ENCODE assay signal across 14 cellular contexts in the genomic region with DNA sequence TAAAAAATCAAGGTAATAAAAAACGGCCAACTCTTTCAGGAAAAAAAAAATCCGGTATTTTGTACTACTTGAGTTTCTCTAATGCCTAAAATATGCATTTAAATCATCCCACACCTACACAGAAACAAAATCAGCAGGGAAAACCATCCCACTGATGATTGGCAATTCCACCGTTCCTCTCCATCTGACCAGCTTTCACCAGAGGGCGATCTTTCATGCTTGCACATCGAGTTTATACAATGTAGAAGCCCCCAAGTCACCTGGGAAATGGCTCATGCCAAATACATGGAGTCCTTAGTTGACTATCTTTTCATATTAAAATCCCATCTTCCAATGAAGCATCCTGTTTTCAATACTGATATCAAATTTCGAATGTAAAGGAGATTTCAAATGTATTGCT.
A peak's percentile ranks its signal among the peaks of the same experiment; 100 is the strongest.
DNase-seq lines count a peak whose midpoint lies in the region; ATAC-seq and TF ChIP-seq lines count a peak whose summit lies in the region.
"Had no signal": no experiment of that assay in that cellular context is flagged by ENCODE, and none has a peak within 500 bp of the region (broad histone marks: within the 10 kb centered on the region; RNA-seq: fewer than 3 reads in every experiment).

No MANE protein-coding gene starts in this region.

- intact Hi-C loops in left cardiac atrium (cut with DNase I), result no loop called here

- ATAC-seq in RWPE2 (ENCODE audit: low read depth) (no peak), GM19397 (IDR thresholded peaks at IDR 0.05; ENCODE audit: unreplicated experiment) (no peak), left cardiac atrium (no peak), HG03439 (IDR thresholded peaks at IDR 0.05; ENCODE audit: unreplicated experiment) (no peak)

- DNase-seq in GM12864 (ENCODE audit: low read depth) (no peak), RWPE2 (ENCODE audit: low spot score) (no peak), fibroblast of villous mesenchyme (ENCODE audit: low read depth) (no peak), left cardiac atrium (no peak), UCSD-AML1 (lab: John Stamatoyannopoulos, UW; ENCODE audit: unreplicated experiment) (no peak)
- DNase-seq: activated CD4-positive, alpha-beta T cell treated with anti-CD3 and anti-CD28 coated beads for 4 hours; activated effector memory CD4-positive, alpha-beta T cell treated with anti-CD3 and anti-CD28 coated beads, Interleukin-2, amount 50 U/mL, for 16 hours; C1 segment of cervical spinal cord; IMR-90; islet precursor cell; uterus had no signal

- no peak overlapping the region for H3K27ac ChIP-seq in 22Rv1
- no peak overlapping the region for H3K27ac ChIP-seq in RWPE2 (ENCODE audit: poor library complexity, severe bottlenecking)
- H3K27ac ChIP-seq: uterus had no signal

- no peak overlapping the region for H3K4me3 ChIP-seq in GM12864 (ENCODE audit: low read depth, low read length)
- no peak overlapping the region for H3K4me3 ChIP-seq in RWPE2 (ENCODE audit: severe bottlenecking)
- H3K4me3 ChIP-seq in fibroblast of villous mesenchyme (ENCODE audit: low read depth, low read length), result no peak overlapping the region
- H3K4me3 ChIP-seq: uterus had no signal

- H3K36me3 ChIP-seq in RWPE2 (ENCODE audit: low read depth), result no peaks in the 10 kb centered on the region
- H3K36me3 ChIP-seq: uterus had no signal

- no peaks in the 10 kb centered on the region for H3K4me1 ChIP-seq in RWPE2 (ENCODE audit: insufficient read depth, poor library complexity, severe bottlenecking)
- H3K4me1 ChIP-seq: uterus had no signal

- TF ChIP-seq CTCF in 22Rv1 (IDR thresholded peaks at IDR 0.05) (peak; percentile 52), GM12864 (IDR thresholded peaks at IDR 0.05; ENCODE audit: low read depth, low read length, missing control alignments) (peak; percentile 4), RWPE2 (IDR thresholded peaks at IDR 0.05; ENCODE audit: poor library complexity, severe bottlenecking) (peak; percentile 24), fibroblast of villous mesenchyme (IDR thresholded peaks at IDR 0.05; ENCODE audit: insufficient read depth, low read depth, low read length) (peak; percentile 6)

- H3K9me3 ChIP-seq in RWPE2 (ENCODE audit: severe bottlenecking), result no peaks in the 10 kb centered on the region
- H3K9me3 ChIP-seq: uterus had no signal

- no peaks in the 10 kb centered on the region for H3K27me3 ChIP-seq in RWPE2 (ENCODE audit: insufficient read depth, poor library complexity, severe bottlenecking)
- H3K27me3 ChIP-seq: uterus had no signal
